ENCODE assay signal across 8 cellular contexts in the genomic region with DNA sequence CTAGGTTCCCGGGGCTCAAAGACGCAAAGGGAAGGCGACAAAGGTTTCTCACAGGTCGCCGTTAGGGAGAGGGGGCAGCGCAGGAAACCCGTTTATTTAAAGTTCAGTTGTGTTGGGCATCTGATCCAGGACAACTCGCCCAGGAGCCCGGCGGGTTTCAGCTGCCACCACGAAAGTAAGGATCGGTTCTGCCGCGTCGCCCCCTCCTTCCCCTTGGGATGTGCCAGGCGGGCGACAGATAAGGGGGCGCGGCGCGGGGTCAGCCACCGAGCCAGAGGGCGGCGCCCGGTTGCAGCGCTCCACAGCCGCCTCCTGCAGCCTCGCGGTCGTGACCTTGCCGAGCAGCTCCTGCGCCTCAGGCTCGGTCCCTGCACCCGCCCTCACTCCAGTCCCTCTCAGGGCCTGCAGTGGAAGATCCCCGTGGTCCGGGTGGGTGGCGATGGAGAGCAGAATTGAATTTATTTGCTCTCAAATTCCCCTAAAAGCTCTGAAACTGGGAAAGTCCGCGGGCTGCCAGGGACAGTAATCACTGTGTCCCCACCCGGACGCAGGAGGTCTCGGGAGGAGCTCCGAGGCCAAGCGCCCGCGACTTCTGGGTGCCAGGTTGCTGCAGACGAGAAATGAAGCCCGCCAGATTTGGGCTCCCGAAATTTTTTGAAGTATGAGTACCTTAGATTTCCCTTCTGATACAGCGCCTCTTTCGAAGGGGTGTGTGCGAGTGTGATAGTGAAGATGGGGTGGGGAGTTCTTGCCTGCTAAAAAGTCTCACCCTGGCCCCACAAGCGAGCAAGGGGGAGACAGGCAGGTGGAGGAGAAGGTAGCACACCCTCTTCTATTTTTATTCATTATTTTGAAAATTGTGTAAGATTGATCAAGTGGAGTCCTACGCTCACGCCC. TPM values are rescaled to one million over a fixed set of nuclear protein-coding genes. Genes with fewer than 3 reads are reported as not detected.
DNase-seq lines count a peak whose midpoint lies in the region; ATAC-seq and TF ChIP-seq lines count a peak whose summit lies in the region.

No MANE protein-coding gene starts in this region.

- peak overlapping the region in 2 of 3 experiments; percentile 24 to 28 for H3K4me3 ChIP-seq in mammary epithelial cell (replicated peaks in 1 of 3; ENCODE audit: insufficient read depth in 1 of 3, low read depth in 2 of 3, low read length in 3 of 3)

- H3K4me3 Mint-ChIP-seq in activated CD8-positive, alpha-beta memory T cell treated with anti-CD3 and anti-CD28 coated beads, Interleukin-2, amount 10 ng/mL, durations not matched to agents 7 days and 5 days: peak overlapping the region; percentile 87
- peak overlapping the region; percentile 85 to 91 for H3K4me3 Mint-ChIP-seq in stimulated activated naive CD8-positive, alpha-beta T cell treated with anti-CD3 and anti-CD28 coated beads, Interleukin-15, amount 100 ng/mL, for 72 hours

- H3K4me1 Mint-ChIP-seq in activated CD8-positive, alpha-beta memory T cell treated with anti-CD3 and anti-CD28 coated beads, Interleukin-2, amount 10 ng/mL, durations not matched to agents 7 days and 5 days: peaks cover 43% of the 10 kb centered on the region
- H3K4me1 Mint-ChIP-seq in stimulated activated naive CD8-positive, alpha-beta T cell treated with anti-CD3 and anti-CD28 coated beads, Interleukin-15, amount 100 ng/mL, for 72 hours: peaks cover 49% of the 10 kb centered on the region

- no peak for TF ChIP-seq CTCF in mammary epithelial cell (conservative IDR thresholded peaks at IDR 0.05 in 1 of 2, IDR thresholded peaks at IDR 0.05 in 1 of 2; ENCODE audit: extremely low read depth in 1 of 2, insufficient read depth in 1 of 2, low read depth in 1 of 2, low read length in 2 of 2)

- no peaks in the 10 kb centered on the region for H4K20me1 ChIP-seq in mammary epithelial cell (ENCODE audit: insufficient read depth, low read length)

- DNase-seq in activated CD8-positive, alpha-beta memory T cell treated with anti-CD3 and anti-CD28 coated beads, Interleukin-2, amount 10 ng/mL, durations not matched to agents 7 days and 5 days: peak; percentile 46
- no peak for DNase-seq in activated CD8-positive, alpha-beta memory T cell treated with anti-CD3 and anti-CD28 coated beads, Interleukin-2, amount 50 U/mL, for 48 hours
- DNase-seq in mammary epithelial cell: no peak
- DNase-seq in left colon: peak; percentile 49 to 64
- peak in 1 of 2 donors; percentile 33 for DNase-seq in stimulated activated naive CD8-positive, alpha-beta T cell treated with anti-CD3 and anti-CD28 coated beads, Interleukin-15, amount 100 ng/mL, for 72 hours
- DNase-seq in SW 1271 (lab: John Stamatoyannopoulos, UW): no peak

- H3K27ac Mint-ChIP-seq in activated CD8-positive, alpha-beta memory T cell treated with anti-CD3 and anti-CD28 coated beads, Interleukin-2, amount 10 ng/mL, durations not matched to agents 7 days and 5 days: peak overlapping the region; percentile 69
- no peak overlapping the region for H3K27ac Mint-ChIP-seq in stimulated activated naive CD8-positive, alpha-beta T cell treated with anti-CD3 and anti-CD28 coated beads, Interleukin-15, amount 100 ng/mL, for 72 hours

- peak overlapping the region; percentile 76 for H2AFZ ChIP-seq in mammary epithelial cell (ENCODE audit: low read depth, low read length)

- WGBS in mammary epithelial cell (ENCODE audit: low coverage, missing lambda C conversion rate): 31% methylated on average over 22 of the region's 55 CpGs

- no peaks in the 10 kb centered on the region for H3K36me3 ChIP-seq in mammary epithelial cell (ENCODE audit: insufficient read depth, low read length)

- no peaks in the 10 kb centered on the region for H3K36me3 Mint-ChIP-seq in activated CD8-positive, alpha-beta memory T cell treated with anti-CD3 and anti-CD28 coated beads, Interleukin-2, amount 10 ng/mL, durations not matched to agents 7 days and 5 days

- intact Hi-C loops in mammary epithelial cell (cut with micrococcal nuclease): loop anchor here (5.0 kb wide), 1 partner anchor 158 kb away; no protein-coding TSS in a partner anchor
- intact Hi-C loops in left colon (cut with DNase I, micrococcal nuclease): loop anchor here (10.0 kb wide), 2 partner anchors 181 to 401 kb away; no protein-coding TSS in a partner anchor

- no peak overlapping the region for H3K27ac ChIP-seq in mammary epithelial cell (ENCODE audit: insufficient read depth, low read depth, low read length)

- H3K4me2 ChIP-seq in mammary epithelial cell (ENCODE audit: insufficient read depth, low read depth, low read length): peak overlapping the region; percentile 78

- ATAC-seq in activated CD8-positive, alpha-beta memory T cell treated with anti-CD3 and anti-CD28 coated beads, Interleukin-2, amount 10 ng/mL, durations not matched to agents 7 days and 5 days: peak; percentile 26
- peak; percentile 38 for ATAC-seq in left colon
- ATAC-seq in stimulated activated naive CD8-positive, alpha-beta T cell treated with anti-CD3 and anti-CD28 coated beads, Interleukin-15, amount 100 ng/mL, for 72 hours: peak; percentile 24
- ATAC-seq in GM19035 (IDR thresholded peaks at IDR 0.05; ENCODE audit: unreplicated experiment): no peak
- no peak for ATAC-seq in HG02571 (IDR thresholded peaks at IDR 0.05; ENCODE audit: unreplicated experiment)

- H3K27me3 ChIP-seq in mammary epithelial cell (ENCODE audit: insufficient read depth, low read length): no peaks in the 10 kb centered on the region

- CTCF ChIA-PET in activated CD8-positive, alpha-beta memory T cell treated with anti-CD3 and anti-CD28 coated beads, Interleukin-2, amount 10 ng/mL, durations not matched to agents 7 days and 5 days (lab: Charles Lee): interaction anchor here (1.3 to 5.2 kb wide), 3 partner anchors 11 to 587 kb away, joined by 3 to 29 read pairs (median 5); no protein-coding TSS in a partner anchor
- CTCF ChIA-PET in mammary epithelial cell (lab: Charles Lee; ENCODE audit: low non-redundant PET): no interaction called here

- H3K9me3 Mint-ChIP-seq in activated CD8-positive, alpha-beta memory T cell treated with anti-CD3 and anti-CD28 coated beads, Interleukin-2, amount 10 ng/mL, durations not matched to agents 7 days and 5 days (ENCODE audit: low read depth): no peaks in the 10 kb centered on the region
- no peaks in the 10 kb centered on the region for H3K9me3 Mint-ChIP-seq in stimulated activated naive CD8-positive, alpha-beta T cell treated with anti-CD3 and anti-CD28 coated beads, Interleukin-15, amount 100 ng/mL, for 72 hours

- H3K9me3 ChIP-seq in mammary epithelial cell (replicated peaks; ENCODE audit: insufficient read depth, low read length): no peaks in the 10 kb centered on the region

- in situ Hi-C loops in mammary epithelial cell (cut with MboI; ENCODE audit: low sequenced_read_pairs in 2 of 2): loop anchor here in 1 of 2 donors (25.0 kb wide), 1 partner anchor 383 kb away; no protein-coding TSS in a partner anchor

- no peaks in the 10 kb centered on the region for H3K79me2 ChIP-seq in mammary epithelial cell (ENCODE audit: insufficient read depth, low read length)

- H3K4me1 ChIP-seq in mammary epithelial cell (ENCODE audit: insufficient read depth, low read length): peaks cover 16% of the 10 kb centered on the region

- dilution Hi-C loops in mammary epithelial cell (cut with HindIII; ENCODE audit: low sequenced_read_pairs): no loop called here

- no TSS peak for BruUV-seq in mammary epithelial cell (replicated peaks; lab: Mats Ljungman, UMichigan)

- no peak overlapping the region for H3K9ac ChIP-seq in mammary epithelial cell (ENCODE audit: insufficient read depth, low read length)

- peaks cover 66% of the 10 kb centered on the region for H3K27me3 Mint-ChIP-seq in activated CD8-positive, alpha-beta memory T cell treated with anti-CD3 and anti-CD28 coated beads, Interleukin-2, amount 10 ng/mL, durations not matched to agents 7 days and 5 days
- H3K27me3 Mint-ChIP-seq in stimulated activated naive CD8-positive, alpha-beta T cell treated with anti-CD3 and anti-CD28 coated beads, Interleukin-15, amount 100 ng/mL, for 72 hours: peaks cover 75% of the 10 kb centered on the region

RNA-seq across cellular contexts. Expression of a gene that starts 28.4 kb away (rescaled TPM):
- total RNA-seq in activated CD8-positive, alpha-beta memory T cell treated with anti-CD3 and anti-CD28 coated beads, Interleukin-2, amount 10 ng/mL, durations not matched to agents 7 days and 5 days: 1 to 10 TPM in 1 of 2 experiments, under 1 TPM in 1; 0.80 to 5.4 TPM
- 10 to 100 TPM in 1 of 2 donors, 1 to 10 TPM in 1; 8.7 to 33.2 TPM for total RNA-seq in mammary epithelial cell
- 27.8 TPM for polyA plus RNA-seq in mammary epithelial cell
- polyA minus RNA-seq in mammary epithelial cell: 49.5 TPM
- total RNA-seq in left colon: 10 to 100 TPM; 51.1 to 51.4 TPM

Comparison
In these comparisons a context has a peak if more than half of its experiments do, and no peak if none do; other contexts are left out.
1. DNase-seq: peak in activated CD8-positive, alpha-beta memory T cell treated with anti-CD3 and anti-CD28 coated beads, Interleukin-2, amount 10 ng/mL, durations not matched to agents 7 days and 5 days (single experiment) and left colon (2 of 2); none in activated CD8-positive, alpha-beta memory T cell treated with anti-CD3 and anti-CD28 coated beads, Interleukin-2, amount 50 U/mL, for 48 hours (single experiment), mammary epithelial cell (single experiment) and SW 1271 (0 of 2).
2. ATAC-seq: peak in activated CD8-positive, alpha-beta memory T cell treated with anti-CD3 and anti-CD28 coated beads, Interleukin-2, amount 10 ng/mL, durations not matched to agents 7 days and 5 days (single experiment), left colon (single experiment) and stimulated activated naive CD8-positive, alpha-beta T cell treated with anti-CD3 and anti-CD28 coated beads, Interleukin-15, amount 100 ng/mL, for 72 hours (single experiment); none in GM19035 (single experiment) and HG02571 (single experiment).